ENCODE assay signal across 1 cellular context in the genomic region with DNA sequence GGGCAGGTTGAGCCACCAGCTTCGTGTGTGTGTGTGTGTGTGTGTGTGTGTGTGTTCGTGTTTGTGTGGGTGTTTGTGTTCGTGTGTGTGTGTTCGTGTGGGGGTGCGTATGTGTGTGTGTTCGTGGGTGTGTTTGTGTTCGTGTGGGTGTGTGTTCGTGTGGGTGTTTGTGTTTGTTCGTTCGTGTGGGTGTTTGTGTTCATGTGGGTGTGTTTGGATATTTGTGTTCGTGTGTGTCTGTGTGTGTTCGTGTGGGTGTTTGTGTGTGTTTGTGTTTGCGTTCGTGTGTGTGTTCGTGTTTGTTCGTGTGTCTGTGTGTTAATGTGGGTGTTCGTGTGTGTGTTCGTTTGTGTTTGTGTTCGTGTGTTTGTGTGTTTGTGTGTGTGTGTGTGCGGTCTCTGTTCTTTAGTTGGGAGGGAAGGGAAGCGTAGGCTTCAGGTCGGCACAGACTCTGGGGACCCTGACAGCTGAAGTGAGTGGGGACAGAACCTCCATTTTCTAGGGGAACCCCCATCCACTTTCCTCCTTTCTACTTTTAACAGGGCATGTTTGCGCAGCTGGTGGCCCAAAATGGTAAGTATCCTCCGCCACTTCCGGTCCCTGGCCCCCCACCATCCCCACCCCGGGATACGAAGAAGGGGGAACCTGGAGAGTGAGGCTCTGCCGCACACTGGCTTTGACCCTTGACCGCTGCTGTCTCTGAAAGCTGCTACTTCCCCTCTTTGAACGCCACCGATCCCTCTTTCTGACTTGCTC.
A peak's percentile ranks its signal among the peaks of the same experiment; 100 is the strongest.
TF ChIP-seq lines count a peak whose summit lies in the region.

No MANE protein-coding gene starts in this region.

TF ChIP-seq in K562, 482 proteins besides CTCF, POLR2A, EP300 and RAD21 (continued from another document and continues in another):
- TF ChIP-seq, protein P1, sequence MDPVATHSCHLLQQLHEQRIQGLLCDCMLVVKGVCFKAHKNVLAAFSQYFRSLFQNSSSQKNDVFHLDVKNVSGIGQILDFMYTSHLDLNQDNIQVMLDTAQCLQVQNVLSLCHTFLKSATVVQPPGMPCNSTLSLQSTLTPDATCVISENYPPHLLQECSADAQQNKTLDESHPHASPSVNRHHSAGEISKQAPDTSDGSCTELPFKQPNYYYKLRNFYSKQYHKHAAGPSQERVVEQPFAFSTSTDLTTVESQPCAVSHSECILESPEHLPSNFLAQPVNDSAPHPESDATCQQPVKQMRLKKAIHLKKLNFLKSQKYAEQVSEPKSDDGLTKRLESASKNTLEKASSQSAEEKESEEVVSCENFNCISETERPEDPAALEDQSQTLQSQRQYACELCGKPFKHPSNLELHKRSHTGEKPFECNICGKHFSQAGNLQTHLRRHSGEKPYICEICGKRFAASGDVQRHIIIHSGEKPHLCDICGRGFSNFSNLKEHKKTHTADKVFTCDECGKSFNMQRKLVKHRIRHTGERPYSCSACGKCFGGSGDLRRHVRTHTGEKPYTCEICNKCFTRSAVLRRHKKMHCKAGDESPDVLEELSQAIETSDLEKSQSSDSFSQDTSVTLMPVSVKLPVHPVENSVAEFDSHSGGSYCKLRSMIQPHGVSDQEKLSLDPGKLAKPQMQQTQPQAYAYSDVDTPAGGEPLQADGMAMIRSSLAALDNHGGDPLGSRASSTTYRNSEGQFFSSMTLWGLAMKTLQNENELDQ (CRISPR knock-in tag; IDR thresholded peaks at IDR 0.05; ENCODE audit: borderline replicate concordance): no peak
- peak; percentile 60 for TF ChIP-seq ZEB2 (IDR thresholded peaks at IDR 0.05)
- peak; percentile 89; the same call in 1 of the 2 replicates for TF ChIP-seq ZC3H8 (IDR thresholded peaks at IDR 0.05)
- TF ChIP-seq HNRNPH1 (optimal IDR thresholded peaks at IDR 0.05; ENCODE audit: low read depth, low read length): no peak
- TF ChIP-seq ZNF583 (CRISPR knock-in tag; IDR thresholded peaks at IDR 0.05): no peak
- TF ChIP-seq, protein P2, sequence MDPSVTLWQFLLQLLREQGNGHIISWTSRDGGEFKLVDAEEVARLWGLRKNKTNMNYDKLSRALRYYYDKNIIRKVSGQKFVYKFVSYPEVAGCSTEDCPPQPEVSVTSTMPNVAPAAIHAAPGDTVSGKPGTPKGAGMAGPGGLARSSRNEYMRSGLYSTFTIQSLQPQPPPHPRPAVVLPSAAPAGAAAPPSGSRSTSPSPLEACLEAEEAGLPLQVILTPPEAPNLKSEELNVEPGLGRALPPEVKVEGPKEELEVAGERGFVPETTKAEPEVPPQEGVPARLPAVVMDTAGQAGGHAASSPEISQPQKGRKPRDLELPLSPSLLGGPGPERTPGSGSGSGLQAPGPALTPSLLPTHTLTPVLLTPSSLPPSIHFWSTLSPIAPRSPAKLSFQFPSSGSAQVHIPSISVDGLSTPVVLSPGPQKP (CRISPR knock-in tag; IDR thresholded peaks at IDR 0.05): no peak
- TF ChIP-seq, protein P3, sequence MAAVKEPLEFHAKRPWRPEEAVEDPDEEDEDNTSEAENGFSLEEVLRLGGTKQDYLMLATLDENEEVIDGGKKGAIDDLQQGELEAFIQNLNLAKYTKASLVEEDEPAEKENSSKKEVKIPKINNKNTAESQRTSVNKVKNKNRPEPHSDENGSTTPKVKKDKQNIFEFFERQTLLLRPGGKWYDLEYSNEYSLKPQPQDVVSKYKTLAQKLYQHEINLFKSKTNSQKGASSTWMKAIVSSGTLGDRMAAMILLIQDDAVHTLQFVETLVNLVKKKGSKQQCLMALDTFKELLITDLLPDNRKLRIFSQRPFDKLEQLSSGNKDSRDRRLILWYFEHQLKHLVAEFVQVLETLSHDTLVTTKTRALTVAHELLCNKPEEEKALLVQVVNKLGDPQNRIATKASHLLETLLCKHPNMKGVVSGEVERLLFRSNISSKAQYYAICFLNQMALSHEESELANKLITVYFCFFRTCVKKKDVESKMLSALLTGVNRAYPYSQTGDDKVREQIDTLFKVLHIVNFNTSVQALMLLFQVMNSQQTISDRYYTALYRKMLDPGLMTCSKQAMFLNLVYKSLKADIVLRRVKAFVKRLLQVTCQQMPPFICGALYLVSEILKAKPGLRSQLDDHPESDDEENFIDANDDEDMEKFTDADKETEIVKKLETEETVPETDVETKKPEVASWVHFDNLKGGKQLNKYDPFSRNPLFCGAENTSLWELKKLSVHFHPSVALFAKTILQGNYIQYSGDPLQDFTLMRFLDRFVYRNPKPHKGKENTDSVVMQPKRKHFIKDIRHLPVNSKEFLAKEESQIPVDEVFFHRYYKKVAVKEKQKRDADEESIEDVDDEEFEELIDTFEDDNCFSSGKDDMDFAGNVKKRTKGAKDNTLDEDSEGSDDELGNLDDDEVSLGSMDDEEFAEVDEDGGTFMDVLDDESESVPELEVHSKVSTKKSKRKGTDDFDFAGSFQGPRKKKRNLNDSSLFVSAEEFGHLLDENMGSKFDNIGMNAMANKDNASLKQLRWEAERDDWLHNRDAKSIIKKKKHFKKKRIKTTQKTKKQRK (IDR thresholded peaks at IDR 0.05; ENCODE audit: borderline replicate concordance, low read depth, low read length): no peak
- TF ChIP-seq HMG20A (CRISPR knock-in tag; conservative IDR thresholded peaks at IDR 0.05): no peak
- TF ChIP-seq MTA2 (IDR thresholded peaks at IDR 0.05; ENCODE audit: low read depth): peak; percentile 64
- no peak for TF ChIP-seq ZNF445 (CRISPR knock-in tag; IDR thresholded peaks at IDR 0.05; ENCODE audit: low read depth)
- TF ChIP-seq ZNF134 (CRISPR knock-in tag; conservative IDR thresholded peaks at IDR 0.05): no peak
- TF ChIP-seq, protein P4, sequence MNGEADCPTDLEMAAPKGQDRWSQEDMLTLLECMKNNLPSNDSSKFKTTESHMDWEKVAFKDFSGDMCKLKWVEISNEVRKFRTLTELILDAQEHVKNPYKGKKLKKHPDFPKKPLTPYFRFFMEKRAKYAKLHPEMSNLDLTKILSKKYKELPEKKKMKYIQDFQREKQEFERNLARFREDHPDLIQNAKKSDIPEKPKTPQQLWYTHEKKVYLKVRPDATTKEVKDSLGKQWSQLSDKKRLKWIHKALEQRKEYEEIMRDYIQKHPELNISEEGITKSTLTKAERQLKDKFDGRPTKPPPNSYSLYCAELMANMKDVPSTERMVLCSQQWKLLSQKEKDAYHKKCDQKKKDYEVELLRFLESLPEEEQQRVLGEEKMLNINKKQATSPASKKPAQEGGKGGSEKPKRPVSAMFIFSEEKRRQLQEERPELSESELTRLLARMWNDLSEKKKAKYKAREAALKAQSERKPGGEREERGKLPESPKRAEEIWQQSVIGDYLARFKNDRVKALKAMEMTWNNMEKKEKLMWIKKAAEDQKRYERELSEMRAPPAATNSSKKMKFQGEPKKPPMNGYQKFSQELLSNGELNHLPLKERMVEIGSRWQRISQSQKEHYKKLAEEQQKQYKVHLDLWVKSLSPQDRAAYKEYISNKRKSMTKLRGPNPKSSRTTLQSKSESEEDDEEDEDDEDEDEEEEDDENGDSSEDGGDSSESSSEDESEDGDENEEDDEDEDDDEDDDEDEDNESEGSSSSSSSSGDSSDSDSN (IDR thresholded peaks at IDR 0.05; ENCODE audit: borderline replicate concordance in 1 of 2, low read depth in 2 of 2, low read length in 2 of 2): no peak
- TF ChIP-seq SNIP1 (IDR thresholded peaks at IDR 0.05; ENCODE audit: low read depth): no peak
- TF ChIP-seq, protein P5, sequence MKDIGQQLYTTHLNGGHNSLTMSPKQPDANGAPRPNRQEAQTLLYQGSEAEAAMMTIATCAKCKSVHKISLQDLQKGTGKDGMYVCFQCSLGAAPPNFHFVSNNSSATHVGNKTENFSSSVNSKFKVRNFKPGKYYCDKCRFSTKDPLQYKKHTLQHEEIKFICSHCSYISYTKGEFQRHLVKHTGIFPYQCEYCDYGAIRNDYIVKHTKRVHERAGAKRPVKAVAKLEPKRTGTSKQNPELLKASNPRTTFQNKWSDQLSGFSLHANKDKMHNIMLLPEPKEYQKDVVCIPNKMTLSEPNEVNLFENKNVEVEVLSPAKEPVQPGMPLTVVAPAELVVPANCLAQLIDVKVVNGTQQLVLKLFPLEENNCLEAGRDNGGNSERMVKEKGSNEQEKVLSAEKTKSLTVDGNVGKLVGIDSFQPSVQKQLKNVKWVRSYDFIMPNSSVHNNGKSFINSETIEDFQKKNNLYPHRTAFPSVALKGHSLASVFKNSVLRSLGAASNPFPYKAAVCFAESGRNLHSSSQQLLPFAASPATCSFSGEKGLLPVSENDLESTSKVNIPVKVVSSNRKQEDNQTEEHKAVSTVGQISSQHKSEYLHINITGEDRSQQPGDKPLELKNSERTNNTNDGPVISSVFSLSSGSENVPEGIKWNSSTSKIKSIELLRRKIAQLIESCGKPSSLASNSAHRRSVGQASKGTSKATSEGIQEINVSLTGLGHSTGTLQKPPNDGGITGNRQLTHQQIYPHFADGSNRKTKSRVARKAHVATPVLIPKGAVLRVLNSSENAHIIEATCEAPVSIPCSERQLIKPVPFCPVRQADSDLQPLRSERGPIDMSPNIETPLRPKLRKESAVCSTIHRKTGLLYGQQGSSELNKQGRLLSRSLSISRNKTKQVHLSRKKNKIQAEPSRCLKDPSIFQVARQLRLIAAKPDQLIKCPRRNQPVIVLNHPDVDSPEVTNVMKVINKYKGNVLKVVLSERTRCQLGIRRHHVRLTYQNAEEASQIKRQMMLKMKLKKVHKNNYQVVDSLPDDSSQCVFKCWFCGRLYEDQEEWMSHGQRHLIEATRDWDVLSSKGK (CRISPR knock-in tag; IDR thresholded peaks at IDR 0.05): no peak
- TF ChIP-seq, protein P6, sequence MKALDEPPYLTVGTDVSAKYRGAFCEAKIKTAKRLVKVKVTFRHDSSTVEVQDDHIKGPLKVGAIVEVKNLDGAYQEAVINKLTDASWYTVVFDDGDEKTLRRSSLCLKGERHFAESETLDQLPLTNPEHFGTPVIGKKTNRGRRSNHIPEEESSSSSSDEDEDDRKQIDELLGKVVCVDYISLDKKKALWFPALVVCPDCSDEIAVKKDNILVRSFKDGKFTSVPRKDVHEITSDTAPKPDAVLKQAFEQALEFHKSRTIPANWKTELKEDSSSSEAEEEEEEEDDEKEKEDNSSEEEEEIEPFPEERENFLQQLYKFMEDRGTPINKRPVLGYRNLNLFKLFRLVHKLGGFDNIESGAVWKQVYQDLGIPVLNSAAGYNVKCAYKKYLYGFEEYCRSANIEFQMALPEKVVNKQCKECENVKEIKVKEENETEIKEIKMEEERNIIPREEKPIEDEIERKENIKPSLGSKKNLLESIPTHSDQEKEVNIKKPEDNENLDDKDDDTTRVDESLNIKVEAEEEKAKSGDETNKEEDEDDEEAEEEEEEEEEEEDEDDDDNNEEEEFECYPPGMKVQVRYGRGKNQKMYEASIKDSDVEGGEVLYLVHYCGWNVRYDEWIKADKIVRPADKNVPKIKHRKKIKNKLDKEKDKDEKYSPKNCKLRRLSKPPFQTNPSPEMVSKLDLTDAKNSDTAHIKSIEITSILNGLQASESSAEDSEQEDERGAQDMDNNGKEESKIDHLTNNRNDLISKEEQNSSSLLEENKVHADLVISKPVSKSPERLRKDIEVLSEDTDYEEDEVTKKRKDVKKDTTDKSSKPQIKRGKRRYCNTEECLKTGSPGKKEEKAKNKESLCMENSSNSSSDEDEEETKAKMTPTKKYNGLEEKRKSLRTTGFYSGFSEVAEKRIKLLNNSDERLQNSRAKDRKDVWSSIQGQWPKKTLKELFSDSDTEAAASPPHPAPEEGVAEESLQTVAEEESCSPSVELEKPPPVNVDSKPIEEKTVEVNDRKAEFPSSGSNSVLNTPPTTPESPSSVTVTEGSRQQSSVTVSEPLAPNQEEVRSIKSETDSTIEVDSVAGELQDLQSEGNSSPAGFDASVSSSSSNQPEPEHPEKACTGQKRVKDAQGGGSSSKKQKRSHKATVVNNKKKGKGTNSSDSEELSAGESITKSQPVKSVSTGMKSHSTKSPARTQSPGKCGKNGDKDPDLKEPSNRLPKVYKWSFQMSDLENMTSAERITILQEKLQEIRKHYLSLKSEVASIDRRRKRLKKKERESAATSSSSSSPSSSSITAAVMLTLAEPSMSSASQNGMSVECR (CRISPR knock-in tag; IDR thresholded peaks at IDR 0.05): peak; percentile 88; the same call in 1 of the 2 replicates
- no peak for TF ChIP-seq NFIX (CRISPR knock-in tag; IDR thresholded peaks at IDR 0.05; ENCODE audit: low read depth)
- no peak for TF ChIP-seq SRSF7 (optimal IDR thresholded peaks at IDR 0.05; ENCODE audit: low read depth, low read length)
- no peak for TF ChIP-seq ZSCAN32 (CRISPR knock-in tag; IDR thresholded peaks at IDR 0.05)
- TF ChIP-seq ZNF282 (CRISPR knock-in tag; IDR thresholded peaks at IDR 0.05): no peak
- 0 out of 2 replicates have a peak, but pooled peaks have one; percentile 47 for TF ChIP-seq ZNF766 (CRISPR knock-in tag; conservative IDR thresholded peaks at IDR 0.05)
- TF ChIP-seq KAT8 (IDR thresholded peaks at IDR 0.05; ENCODE audit: low read depth): no peak
- TF ChIP-seq ZNF436 (CRISPR knock-in tag; IDR thresholded peaks at IDR 0.05): no peak
- TF ChIP-seq FOXJ3 (CRISPR knock-in tag; IDR thresholded peaks at IDR 0.05): no peak
- TF ChIP-seq MYC (IDR thresholded peaks at IDR 0.05; ENCODE audit: low read depth, low read length): no peak
- TF ChIP-seq MYC (CRISPR knock-in tag; IDR thresholded peaks at IDR 0.05; ENCODE audit: borderline replicate concordance, low read depth): no peak
- TF ChIP-seq, protein P7, sequence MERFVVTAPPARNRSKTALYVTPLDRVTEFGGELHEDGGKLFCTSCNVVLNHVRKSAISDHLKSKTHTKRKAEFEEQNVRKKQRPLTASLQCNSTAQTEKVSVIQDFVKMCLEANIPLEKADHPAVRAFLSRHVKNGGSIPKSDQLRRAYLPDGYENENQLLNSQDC (CRISPR knock-in tag; IDR thresholded peaks at IDR 0.05): no peak
- TF ChIP-seq MIER1 (IDR thresholded peaks at IDR 0.05; ENCODE audit: low read depth): peak; percentile 81
- no peak for TF ChIP-seq ZNF830 (CRISPR knock-in tag; IDR thresholded peaks at IDR 0.05)
- TF ChIP-seq ZNF3 (CRISPR knock-in tag; IDR thresholded peaks at IDR 0.05): no peak
- no peak for TF ChIP-seq POLR2AphosphoS5 (IDR thresholded peaks at IDR 0.05; ENCODE audit: control insufficient read depth, insufficient read depth, low read depth, low read length)
- TF ChIP-seq GTF2A2 (tag; IDR thresholded peaks at IDR 0.05): no peak
- TF ChIP-seq CBFA2T2 (conservative IDR thresholded peaks at IDR 0.05): no peak; the same call in 1 of the 2 replicates
- no peak for TF ChIP-seq ZNF184 (CRISPR knock-in tag; IDR thresholded peaks at IDR 0.05)
- no peak for TF ChIP-seq ESRRB (CRISPR knock-in tag; IDR thresholded peaks at IDR 0.05; ENCODE audit: borderline replicate concordance)
- no peak; the same call in 1 of the 2 replicates for TF ChIP-seq ZSCAN29 (IDR thresholded peaks at IDR 0.05)
- no peak for TF ChIP-seq PCBP2 (IDR thresholded peaks at IDR 0.05; ENCODE audit: low read depth, low read length, poor library complexity, severe bottlenecking)
- no peak for TF ChIP-seq ZNF175 (CRISPR knock-in tag; IDR thresholded peaks at IDR 0.05; ENCODE audit: low read depth)
- peak; percentile 90; the same call in 1 of the 2 replicates for TF ChIP-seq KAT7 (CRISPR knock-in tag; IDR thresholded peaks at IDR 0.05; ENCODE audit: borderline replicate concordance)
- TF ChIP-seq, protein P8, sequence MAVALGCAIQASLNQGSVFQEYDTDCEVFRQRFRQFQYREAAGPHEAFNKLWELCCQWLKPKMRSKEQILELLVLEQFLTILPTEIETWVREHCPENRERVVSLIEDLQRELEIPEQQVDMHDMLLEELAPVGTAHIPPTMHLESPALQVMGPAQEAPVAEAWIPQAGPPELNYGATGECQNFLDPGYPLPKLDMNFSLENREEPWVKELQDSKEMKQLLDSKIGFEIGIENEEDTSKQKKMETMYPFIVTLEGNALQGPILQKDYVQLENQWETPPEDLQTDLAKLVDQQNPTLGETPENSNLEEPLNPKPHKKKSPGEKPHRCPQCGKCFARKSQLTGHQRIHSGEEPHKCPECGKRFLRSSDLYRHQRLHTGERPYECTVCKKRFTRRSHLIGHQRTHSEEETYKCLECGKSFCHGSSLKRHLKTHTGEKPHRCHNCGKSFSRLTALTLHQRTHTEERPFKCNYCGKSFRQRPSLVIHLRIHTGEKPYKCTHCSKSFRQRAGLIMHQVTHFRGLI (CRISPR knock-in tag; IDR thresholded peaks at IDR 0.05): no peak
- TF ChIP-seq ARID2 (IDR thresholded peaks at IDR 0.05): peak; percentile 77
- no peak for TF ChIP-seq SLC30A9 (CRISPR knock-in tag; IDR thresholded peaks at IDR 0.05)
- TF ChIP-seq ZNF561 (CRISPR knock-in tag; conservative IDR thresholded peaks at IDR 0.05): no peak
- no peak for TF ChIP-seq SMAD3 (CRISPR knock-in tag; conservative IDR thresholded peaks at IDR 0.05)
